In the genomic region with DNA sequence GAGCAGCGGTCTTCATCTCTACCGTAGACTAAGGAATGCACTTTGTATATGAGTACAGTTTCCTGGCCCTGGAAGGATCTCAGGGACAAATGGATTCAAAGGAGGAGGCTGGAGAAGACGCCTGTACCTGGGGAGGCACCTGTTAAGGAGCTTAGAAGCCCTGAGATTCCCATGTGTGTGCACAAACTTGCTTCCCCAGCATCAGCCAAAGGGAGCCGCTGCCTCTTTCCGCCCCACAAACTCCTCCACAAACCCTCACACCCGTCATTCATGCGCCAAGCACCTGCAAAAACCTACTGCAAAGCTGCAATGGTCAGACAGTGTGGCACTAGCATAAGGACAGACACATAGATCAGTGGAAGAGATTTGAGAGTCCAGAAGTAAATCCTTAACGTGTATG, we compare ENCODE assay signal across 18 cellular contexts. TPM values are rescaled to one million over a fixed set of nuclear protein-coding genes. Genes with fewer than 3 reads are reported as not detected.
DNase-seq lines count a peak whose midpoint lies in the region; ATAC-seq and TF ChIP-seq lines count a peak whose summit lies in the region.
"Had no signal": no experiment of that assay in that cellular context is flagged by ENCODE, and none has a peak within 500 bp of the region (broad histone marks: within the 10 kb centered on the region; RNA-seq: fewer than 3 reads in every experiment).

No MANE protein-coding gene starts in this region.

- DNase-seq in ecto neural progenitor cell (ENCODE audit: low spot score) (peak; percentile 47), left kidney (ENCODE audit: low read depth, low spot score) (peak; percentile 43), trophoblast cell (no peak), left cardiac atrium (no peak), Peyer's patch (no peak), spleen (no peak)
- DNase-seq: DMS153, DND-41, GM23248, HCEC 1CT, NCI-H1092, NCI-H1417 treated with DMSO at 0.1 percent for 48 hours, NCI-H1694 treated with DMSO at 0.1 percent for 48 hours, NCI-H2081, NCI-H2227 treated with DMSO at 0.1 percent for 48 hours, SHP77 treated with DMSO at 0.1 percent for 48 hours had no signal

- H3K9ac ChIP-seq in HUES48 (ENCODE audit: low read depth, low read length) (no peak overlapping the region), trophoblast cell (ENCODE audit: low read length) (no peak overlapping the region)
- H3K9ac ChIP-seq: GM23248 had no signal

- peak overlapping the region; percentile 14 for H3K23ac ChIP-seq in trophoblast cell (ENCODE audit: low read length)

- no peak overlapping the region for H3K14ac ChIP-seq in trophoblast cell (ENCODE audit: low read length)

- H2BK12ac ChIP-seq in trophoblast cell (ENCODE audit: low read length), result no peak overlapping the region

- H2BK5ac ChIP-seq in trophoblast cell (ENCODE audit: low read depth, low read length, poor library complexity), result no peak overlapping the region

- H4K91ac ChIP-seq in trophoblast cell (ENCODE audit: low read depth, low read length), result no peak overlapping the region

- H2AK5ac ChIP-seq in trophoblast cell (ENCODE audit: low read length), result no peak overlapping the region

- no peaks in the 10 kb centered on the region for H3K79me2 ChIP-seq in trophoblast cell (ENCODE audit: control insufficient read depth, insufficient read depth, low read length, poor library complexity)

- H3K4me3 ChIP-seq in HUES48 (ENCODE audit: low read depth, low read length), result 0 out of 2 replicates have a peak overlapping the region, but pooled peaks have one; percentile 17
- no peak overlapping the region for H3K4me3 ChIP-seq in trophoblast cell (ENCODE audit: low read depth, low read length)
- H3K4me3 ChIP-seq in Peyer's patch, result no peak overlapping the region
- H3K4me3 ChIP-seq in spleen, result no peak overlapping the region
- H3K4me3 ChIP-seq: GM23248 had no signal

- no peak overlapping the region for H3K4ac ChIP-seq in trophoblast cell (ENCODE audit: low read depth, low read length)

- H3K79me1 ChIP-seq in trophoblast cell (ENCODE audit: low read length), result no peaks in the 10 kb centered on the region

- H3K27me3 ChIP-seq in HUES48 (ENCODE audit: control insufficient read depth, insufficient read depth, low read length) (peaks cover 60% of the 10 kb centered on the region), trophoblast cell (ENCODE audit: insufficient read depth, low read length) (peaks cover 25% of the 10 kb centered on the region), Peyer's patch (peaks cover 4 to 11% of the 10 kb centered on the region in 2 donors), spleen (replicated peaks in 1 of 7) (peaks cover 0 to 82% (median 41%) of the 10 kb centered on the region in 7 donors)

- H2BK120ac ChIP-seq in trophoblast cell (ENCODE audit: insufficient read depth, low read length, poor library complexity), result no peak overlapping the region

- no peak for TF ChIP-seq POLR2A in Peyer's patch (IDR thresholded peaks at IDR 0.05)
- no peak for TF ChIP-seq POLR2A in spleen (IDR thresholded peaks at IDR 0.05)

- no peak overlapping the region for H3K4me2 ChIP-seq in trophoblast cell (ENCODE audit: low read length)

- intact Hi-C loops in left cardiac atrium (cut with DNase I), result no loop called here
- intact Hi-C loops in spleen (cut with DNase I; ENCODE audit: low total_unique reads), result no loop called here

- no peak overlapping the region for H2AFZ ChIP-seq in trophoblast cell (ENCODE audit: insufficient read depth, low read length, poor library complexity)
- H2AFZ ChIP-seq: GM23248 had no signal

- H3K36me3 ChIP-seq in HUES48 (ENCODE audit: control insufficient read depth, insufficient read depth, low read length) (no peaks in the 10 kb centered on the region), trophoblast cell (ENCODE audit: control insufficient read depth in 1 of 2, insufficient read depth in 2 of 2, low read length in 2 of 2) (no peaks in the 10 kb centered on the region), Peyer's patch (no peaks in the 10 kb centered on the region), spleen (no peaks in the 10 kb centered on the region)

- H4K12ac ChIP-seq in trophoblast cell (ENCODE audit: low read depth, low read length), result no peak overlapping the region

- no peak for ATAC-seq in left cardiac atrium
- ATAC-seq in HG02981 (IDR thresholded peaks at IDR 0.05; ENCODE audit: unreplicated experiment), result no peak

- WGBS in trophoblast cell (ENCODE audit: extremely low coverage, insufficient coverage, insufficient read length), result no CpG with 5 or more reads among the region's 8 CpGs
- 60 to 74% (median 66%) methylated on average over 8 of the region's 8 CpGs for WGBS in spleen, 5 donors

- no peaks in the 10 kb centered on the region for H3K9me3 ChIP-seq in HUES48 (ENCODE audit: control insufficient read depth, insufficient read depth, low read length)
- peaks cover 2% of the 10 kb centered on the region for H3K9me3 ChIP-seq in trophoblast cell (ENCODE audit: insufficient read depth, low read depth, low read length)
- no peaks in the 10 kb centered on the region for H3K9me3 ChIP-seq in Peyer's patch
- no peaks in the 10 kb centered on the region for H3K9me3 ChIP-seq in spleen

- H3K27ac ChIP-seq in HUES48 (ENCODE audit: low read depth, low read length), result no peak overlapping the region
- H3K27ac ChIP-seq in trophoblast cell (ENCODE audit: low read depth, low read length), result no peak overlapping the region
- H3K27ac ChIP-seq in Peyer's patch, result no peak overlapping the region
- H3K27ac ChIP-seq in spleen, result no peak overlapping the region
- H3K27ac ChIP-seq: GM23248 had no signal

- H3K4me1 ChIP-seq in HUES48 (ENCODE audit: control insufficient read depth, insufficient read depth, low read length) (peaks cover 8% of the 10 kb centered on the region), trophoblast cell (ENCODE audit: control insufficient read depth in 1 of 2, insufficient read depth in 2 of 2, low read length in 2 of 2) (peaks cover 0 to 3% of the 10 kb centered on the region in 2 experiments), Peyer's patch (peaks cover 0 to 9% (median 2%) of the 10 kb centered on the region in 4 donors), spleen (peaks cover 0 to 16% (median 11%) of the 10 kb centered on the region in 6 donors)

- TF ChIP-seq CTCF in Peyer's patch (IDR thresholded peaks at IDR 0.05) (no peak), spleen (IDR thresholded peaks at IDR 0.05 in 8 of 11, conservative IDR thresholded peaks at IDR 0.05 in 3 of 11) (no peak)

- H4K8ac ChIP-seq in trophoblast cell (ENCODE audit: low read depth, low read length), result no peak overlapping the region

- no peak overlapping the region for H3K18ac ChIP-seq in trophoblast cell (ENCODE audit: low read length)

RNA-seq across cellular contexts. Expression of a gene that starts 54.5 kb away (rescaled TPM):
- polyA plus RNA-seq in trophoblast cell (2013), result 36.4 and 39.7 TPM in 2 replicates
- 10 to 100 TPM; 20.9 to 21.3 TPM for total RNA-seq in left cardiac atrium
- total RNA-seq in Peyer's patch, result 10 to 100 TPM in 3 of 4 donors, 1 to 10 TPM in 1; 9.9 to 23.3 (median 13.8) TPM
- total RNA-seq in spleen, result 10 to 100 TPM; 17.3 to 28.1 (median 22.4) TPM
- polyA plus RNA-seq in spleen, result 10 to 100 TPM in 2 of 3 donors, 1 to 10 TPM in 1; 9.4 to 18.2 (median 13.2) TPM

Comparison
In these comparisons a context has a peak if more than half of its experiments do, and no peak if none do; other contexts are left out.
1. DNase-seq: peak in ecto neural progenitor cell (single experiment) and left kidney (single experiment); none in trophoblast cell (0 of 2), left cardiac atrium (single experiment), Peyer's patch (0 of 3) and spleen (single experiment).